Comparison of ENCODE assay signal across 8 cellular contexts in the genomic region with DNA sequence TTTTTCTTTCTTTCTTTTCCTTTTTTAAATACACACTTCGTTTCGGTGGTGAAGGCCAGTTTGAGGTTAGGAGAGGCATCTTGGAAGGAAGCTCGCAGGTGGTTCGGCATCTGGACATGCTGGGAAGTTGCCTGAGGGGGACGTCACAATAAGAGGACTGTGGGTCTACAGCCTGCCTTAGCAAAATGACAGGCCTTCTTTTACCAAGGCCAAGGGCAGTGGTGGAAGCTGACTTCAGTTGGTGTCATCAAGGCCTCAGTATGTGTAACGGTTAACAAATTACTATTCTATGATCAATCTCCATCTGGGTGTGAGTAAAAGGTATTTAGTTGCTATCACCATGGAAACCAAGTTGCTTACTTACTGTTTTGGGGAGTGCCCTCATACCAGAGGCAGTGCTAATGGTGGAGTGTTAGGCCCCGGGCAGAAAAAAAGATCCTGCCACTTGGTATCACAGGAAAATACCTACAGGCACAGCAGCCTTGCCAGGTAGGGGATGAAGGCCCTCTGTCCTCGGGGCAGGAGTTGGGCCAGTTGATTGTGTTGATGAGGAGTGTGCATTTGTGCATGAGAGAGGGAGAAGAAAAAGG.
DNase-seq lines count a peak whose midpoint lies in the region; ATAC-seq lines count a peak whose summit lies in the region.

No MANE protein-coding gene starts in this region.

- H3K4me1 Mint-ChIP-seq in activated T-cell treated with anti-CD3 and anti-CD28 coated beads, Interleukin-2, amount 50 U/mL, for 24 hours (ENCODE audit: low read depth): peaks cover 80% of the 10 kb centered on the region
- H3K4me1 Mint-ChIP-seq in activated naive CD4-positive, alpha-beta T cell treated with anti-CD3 and anti-CD28 coated beads, Interleukin-2, amount 10 ng/mL, durations not matched to agents 7 days and 5 days: peaks cover 87% of the 10 kb centered on the region
- peaks cover 64% of the 10 kb centered on the region for H3K4me1 Mint-ChIP-seq in stimulated activated naive CD8-positive, alpha-beta T cell treated with anti-CD3 and anti-CD28 coated beads, Interleukin-15, amount 100 ng/mL, for 72 hours

- H3K4me3 ChIP-seq in iPS-18a (ENCODE audit: low read length): no peak overlapping the region

- CTCF ChIA-PET in activated naive CD4-positive, alpha-beta T cell treated with anti-CD3 and anti-CD28 coated beads, Interleukin-2, amount 10 ng/mL, durations not matched to agents 7 days and 5 days (lab: Charles Lee): interaction anchor here (1.4 to 1.5 kb wide), 2 partner anchors 9 to 20 kb away, joined by 3 to 4 read pairs; no protein-coding TSS in a partner anchor

- no peaks in the 10 kb centered on the region for H3K27me3 Mint-ChIP-seq in activated T-cell treated with anti-CD3 and anti-CD28 coated beads, Interleukin-2, amount 50 U/mL, for 24 hours
- H3K27me3 Mint-ChIP-seq in activated naive CD4-positive, alpha-beta T cell treated with anti-CD3 and anti-CD28 coated beads, Interleukin-2, amount 10 ng/mL, durations not matched to agents 7 days and 5 days: no peaks in the 10 kb centered on the region
- H3K27me3 Mint-ChIP-seq in stimulated activated naive CD8-positive, alpha-beta T cell treated with anti-CD3 and anti-CD28 coated beads, Interleukin-15, amount 100 ng/mL, for 72 hours: peaks cover 32% of the 10 kb centered on the region

- no peak for DNase-seq in activated T-cell treated with anti-CD3 and anti-CD28 coated beads, Interleukin-2, amount 50 U/mL, for 24 hours
- no peak for DNase-seq in activated T-cell treated with anti-CD3 and anti-CD28 coated beads, Interleukin-2, amount 50 U/mL, for 1 hour
- no peak for DNase-seq in activated naive CD4-positive, alpha-beta T cell treated with anti-CD3 and anti-CD28 coated beads, Interleukin-2, amount 10 ng/mL, durations not matched to agents 7 days and 5 days
- no peak for DNase-seq in stimulated activated naive CD8-positive, alpha-beta T cell treated with anti-CD3 and anti-CD28 coated beads, Interleukin-15, amount 100 ng/mL, for 72 hours
- no peak for DNase-seq in globus pallidus (ENCODE audit: low spot score)

- H3K9me3 ChIP-seq in iPS-18a (ENCODE audit: control insufficient read depth, low read depth, low read length): no peaks in the 10 kb centered on the region

- peaks cover 63% of the 10 kb centered on the region for H3K36me3 Mint-ChIP-seq in activated T-cell treated with anti-CD3 and anti-CD28 coated beads, Interleukin-2, amount 50 U/mL, for 24 hours (ENCODE audit: low read depth)
- H3K36me3 Mint-ChIP-seq in activated naive CD4-positive, alpha-beta T cell treated with anti-CD3 and anti-CD28 coated beads, Interleukin-2, amount 10 ng/mL, durations not matched to agents 7 days and 5 days: peaks cover 40% of the 10 kb centered on the region

- H3K27ac Mint-ChIP-seq in activated T-cell treated with anti-CD3 and anti-CD28 coated beads, Interleukin-2, amount 50 U/mL, for 24 hours: peak overlapping the region; percentile 92
- peak overlapping the region; percentile 73 for H3K27ac Mint-ChIP-seq in activated naive CD4-positive, alpha-beta T cell treated with anti-CD3 and anti-CD28 coated beads, Interleukin-2, amount 10 ng/mL, durations not matched to agents 7 days and 5 days
- H3K27ac Mint-ChIP-seq in stimulated activated naive CD8-positive, alpha-beta T cell treated with anti-CD3 and anti-CD28 coated beads, Interleukin-15, amount 100 ng/mL, for 72 hours: peak overlapping the region in 1 of 2 donors; percentile 86

- peak overlapping the region; percentile 5 for H3K9ac ChIP-seq in iPS-18a (ENCODE audit: low read length)

- H3K27me3 ChIP-seq in iPS-18a (ENCODE audit: control insufficient read depth, insufficient read depth, low read length): no peaks in the 10 kb centered on the region

- H3K4me1 ChIP-seq in iPS-18a (ENCODE audit: control insufficient read depth, low read depth, low read length): peaks cover 59% of the 10 kb centered on the region

- no peaks in the 10 kb centered on the region for H3K9me3 Mint-ChIP-seq in activated T-cell treated with anti-CD3 and anti-CD28 coated beads, Interleukin-2, amount 50 U/mL, for 24 hours
- no peaks in the 10 kb centered on the region for H3K9me3 Mint-ChIP-seq in activated naive CD4-positive, alpha-beta T cell treated with anti-CD3 and anti-CD28 coated beads, Interleukin-2, amount 10 ng/mL, durations not matched to agents 7 days and 5 days
- H3K9me3 Mint-ChIP-seq in stimulated activated naive CD8-positive, alpha-beta T cell treated with anti-CD3 and anti-CD28 coated beads, Interleukin-15, amount 100 ng/mL, for 72 hours: no peaks in the 10 kb centered on the region

- ATAC-seq in stimulated activated naive CD8-positive, alpha-beta T cell treated with anti-CD3 and anti-CD28 coated beads, Interleukin-15, amount 100 ng/mL, for 72 hours: peak; percentile 29
- ATAC-seq in HG02588 (IDR thresholded peaks at IDR 0.05; ENCODE audit: unreplicated experiment): no peak
- ATAC-seq in HG02763 (IDR thresholded peaks at IDR 0.05; ENCODE audit: unreplicated experiment): no peak

- H3K4me3 Mint-ChIP-seq in activated T-cell treated with anti-CD3 and anti-CD28 coated beads, Interleukin-2, amount 50 U/mL, for 24 hours: peak overlapping the region; percentile 57
- peak overlapping the region; percentile 40 for H3K4me3 Mint-ChIP-seq in activated naive CD4-positive, alpha-beta T cell treated with anti-CD3 and anti-CD28 coated beads, Interleukin-2, amount 10 ng/mL, durations not matched to agents 7 days and 5 days
- peak overlapping the region; percentile 15 to 21 for H3K4me3 Mint-ChIP-seq in stimulated activated naive CD8-positive, alpha-beta T cell treated with anti-CD3 and anti-CD28 coated beads, Interleukin-15, amount 100 ng/mL, for 72 hours

- H3K36me3 ChIP-seq in iPS-18a (ENCODE audit: control insufficient read depth, low read depth, low read length): peaks cover 2% of the 10 kb centered on the region

- peak overlapping the region; percentile 24 for H3K27ac ChIP-seq in iPS-18a (ENCODE audit: low read length)
